In genomic region chr4:83110222-83110945, GRCh38 we compare ENCODE assay signal across 8 cellular contexts. TPM values are rescaled to one million over a fixed set of nuclear protein-coding genes. Genes with fewer than 3 reads are reported as not detected.
DNase-seq lines count a peak whose midpoint lies in the region; ATAC-seq and TF ChIP-seq lines count a peak whose summit lies in the region.

No MANE protein-coding gene starts in this region.

- H3K9me3 ChIP-seq in right atrium auricular region (no peaks in the 10 kb centered on the region), vagina (no peaks in the 10 kb centered on the region)

- H3K36me3 ChIP-seq in right atrium auricular region = no peaks in the 10 kb centered on the region
- no peaks in the 10 kb centered on the region for H3K36me3 ChIP-seq in vagina

- H3K27ac ChIP-seq in right atrium auricular region (peak overlapping the region in 1 of 2 donors; percentile 39), vagina (peak overlapping the region; percentile 68)

- DNase-seq in NCI-H128 (lab: John Stamatoyannopoulos, UW; ENCODE audit: unreplicated experiment) (peak; percentile 65), T follicular helper cell (ENCODE audit: low read depth) (peak; percentile 81), amniotic stem cell (lab: John Stamatoyannopoulos, UW) (peak; percentile 54), right atrium auricular region (ENCODE audit: low spot score) (peak; percentile 85), putamen (ENCODE audit: low spot score) (peak; percentile 29), vagina (ENCODE audit: extremely low spot score in 2 of 2) (no peak)

- H3K4me1 ChIP-seq in right atrium auricular region (peaks cover 0 to 11% of the 10 kb centered on the region in 2 donors), vagina (peaks cover 7% of the 10 kb centered on the region)

- peak; percentile 71 for ATAC-seq in HG02678 (IDR thresholded peaks at IDR 0.05; ENCODE audit: unreplicated experiment)

- TF ChIP-seq POLR2A in vagina (IDR thresholded peaks at IDR 0.05) = no peak

- H3K4me3 ChIP-seq in right atrium auricular region (peak overlapping the region; percentile 39 to 64), vagina (peak overlapping the region; percentile 57 to 60)

- no peaks in the 10 kb centered on the region for H3K27me3 ChIP-seq in right atrium auricular region
- no peaks in the 10 kb centered on the region for H3K27me3 ChIP-seq in vagina

- intact Hi-C loops in vagina (cut with DNase I) = no loop called here

- TF ChIP-seq CTCF in GM12873 (IDR thresholded peaks at IDR 0.05; ENCODE audit: insufficient read depth, low read depth, low read length, missing control alignments) (peak; percentile 90), right atrium auricular region (IDR thresholded peaks at IDR 0.05) (peak; percentile 59 to 68), vagina (IDR thresholded peaks at IDR 0.05) (peak in 1 of 3 experiments; percentile 48)

RNA-seq across cellular contexts. Expression of gene PLAC8, which starts 4.1 kb away (rescaled TPM):
- total RNA-seq in right atrium auricular region = 1 to 10 TPM in 1 of 2 donors, under 1 TPM in 1; 0.48 to 2.1 TPM
- total RNA-seq in vagina = not detected

Comparison
In these comparisons a context has a peak if more than half of its experiments do, and no peak if none do; other contexts are left out.
1. DNase-seq: peak in NCI-H128 (single experiment), T follicular helper cell (single experiment), amniotic stem cell (single experiment), right atrium auricular region (single experiment) and putamen (single experiment); none in vagina (0 of 2).